9 cellular contexts compared by ENCODE assay signal in the genomic region with DNA sequence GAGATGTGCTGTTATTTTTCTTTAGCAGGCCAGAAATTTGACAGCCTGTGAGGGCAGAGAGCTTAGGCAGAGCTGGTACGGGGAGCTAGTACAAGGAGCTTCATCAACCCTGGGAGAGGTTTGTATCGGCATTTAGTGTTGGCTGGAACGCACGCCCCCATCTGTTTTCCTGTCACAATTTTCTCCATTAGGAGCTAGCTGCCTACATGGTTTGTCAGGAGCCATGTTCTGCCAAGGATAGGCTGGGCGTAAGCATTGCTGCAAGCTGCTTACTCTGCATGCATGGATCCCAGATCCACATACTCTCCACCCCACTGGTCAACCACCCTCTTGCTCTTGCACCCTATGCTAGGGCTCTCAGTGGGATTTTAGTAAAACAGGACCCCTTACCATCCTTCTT.
"Had no signal": no experiment of that assay in that cellular context is flagged by ENCODE, and none has a peak within 500 bp of the region (broad histone marks: within the 10 kb centered on the region; RNA-seq: fewer than 3 reads in every experiment).

No MANE protein-coding gene starts in this region.

- H3K9ac ChIP-seq: GM23248, KMS-11 had no signal

- ATAC-seq: HCT116, HepG2 had no signal

- DNase-seq: GM23248, GOT3, H7, HFFc6, KBM-7 had no signal

- H2AFZ ChIP-seq: GM23248 had no signal

- H3K4me3 ChIP-seq: GM23248, HAP-1 had no signal

- H3K27ac ChIP-seq: GM23248, KMS-11 had no signal

- H3K4me1 ChIP-seq: HAP-1 had no signal

- H3K4me2 ChIP-seq: KMS-11 had no signal

- H3K9me3 ChIP-seq: HAP-1 had no signal

- H3K36me3 ChIP-seq: HAP-1 had no signal

- FAIRE-seq: HepG2 had no signal
